In the genomic region with DNA sequence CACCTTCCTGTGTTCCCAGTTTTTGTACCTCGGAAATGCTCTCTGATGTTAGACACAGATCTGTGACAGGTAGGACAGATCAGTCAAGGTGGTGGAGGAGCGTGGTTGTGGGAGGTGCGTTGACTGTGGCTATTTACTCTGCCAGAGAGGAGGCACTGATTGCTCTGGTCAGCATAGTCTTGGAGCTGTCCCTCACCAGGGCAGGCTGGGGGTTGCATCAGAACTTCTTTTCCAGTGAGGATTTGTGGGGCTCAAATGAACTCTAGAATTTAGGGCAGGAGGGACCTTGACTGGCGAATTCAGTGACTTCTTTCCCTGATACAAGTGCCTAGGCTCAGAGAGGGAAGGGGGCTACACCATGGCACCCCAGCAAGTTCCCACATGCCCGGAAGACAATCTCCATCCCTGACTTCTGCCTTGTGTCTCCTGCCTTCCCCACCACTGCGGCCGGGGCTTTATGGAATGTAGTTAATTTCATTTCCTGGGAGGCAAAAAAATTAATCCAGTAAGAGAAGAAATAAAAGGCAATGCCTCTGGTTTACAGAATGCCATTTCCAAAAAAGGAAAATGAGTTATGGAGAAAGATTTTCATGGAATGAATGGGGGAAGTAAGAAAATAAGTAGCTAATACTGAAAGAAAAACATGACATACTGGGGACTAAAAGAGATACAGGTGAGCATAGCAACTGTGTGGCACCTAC, we compare ENCODE assay signal across 24 cellular contexts. TPM values are rescaled to one million over a fixed set of nuclear protein-coding genes. Genes with fewer than 3 reads are reported as not detected.
A peak's percentile ranks its signal among the peaks of the same experiment; 100 is the strongest.
DNase-seq lines count a peak whose midpoint lies in the region; ATAC-seq and TF ChIP-seq lines count a peak whose summit lies in the region.
"Had no signal": no experiment of that assay in that cellular context is flagged by ENCODE, and none has a peak within 500 bp of the region (broad histone marks: within the 10 kb centered on the region; RNA-seq: fewer than 3 reads in every experiment).

No MANE protein-coding gene starts in this region.

- no peaks in the 10 kb centered on the region for H4K20me1 ChIP-seq in IMR-90 (ENCODE audit: insufficient read depth, low read length)
- no peaks in the 10 kb centered on the region for H4K20me1 ChIP-seq in PC-9 (ENCODE audit: insufficient read depth)
- H4K20me1 ChIP-seq in MM.1S (ENCODE audit: insufficient read depth, low read length): no peaks in the 10 kb centered on the region

- H3K36me3 Mint-ChIP-seq in Calu3 (ENCODE audit: insufficient read depth, unreplicated experiment): peaks cover 27% of the 10 kb centered on the region
- H3K36me3 Mint-ChIP-seq in chondrocyte (ENCODE audit: low read depth): no peaks in the 10 kb centered on the region
- H3K36me3 Mint-ChIP-seq in osteocyte (ENCODE audit: unreplicated experiment): no peaks in the 10 kb centered on the region
- H3K36me3 Mint-ChIP-seq in effector memory CD8-positive, alpha-beta T cell (ENCODE audit: insufficient read depth): no peaks in the 10 kb centered on the region
- H3K36me3 Mint-ChIP-seq in activated naive CD4-positive, alpha-beta T cell treated with anti-CD3 and anti-CD28 coated beads, Interleukin-2, amount 10 ng/mL, durations not matched to agents 7 days and 5 days: no peaks in the 10 kb centered on the region
- H3K36me3 Mint-ChIP-seq: type B pancreatic cell had no signal

- intact Hi-C loops in Calu3 (cut with micrococcal nuclease; ENCODE audit: unreplicated experiment): loop anchor here (2.0 kb wide), 2 partner anchors 62 to 114 kb away; partner anchors contain the start of gene CLASP1
- intact Hi-C loops in IMR-90 (cut with micrococcal nuclease): no loop called here
- intact Hi-C loops in PC-9 (cut with micrococcal nuclease; ENCODE audit: unreplicated experiment): no loop called here

- peak overlapping the region; percentile 54 to 85 for H4K8ac ChIP-seq in IMR-90 (ENCODE audit: low read depth in 2 of 2, low read length in 2 of 2)

- no peak overlapping the region; the same call in 1 of the 2 replicates for H3K9ac ChIP-seq in IMR-90 (ENCODE audit: low read depth, low read length)
- H3K9ac ChIP-seq in MM.1S (ENCODE audit: low read length): no peak overlapping the region

- peak; percentile 82 for ATAC-seq in IMR-90 (ENCODE audit: low read depth)
- no peak for ATAC-seq in effector memory CD8-positive, alpha-beta T cell (replicated peaks)
- ATAC-seq: A549; activated CD8-positive, alpha-beta T cell treated with anti-CD3 and anti-CD28 coated beads for 36 hours; GM12878; mucosa of descending colon had no signal

- peak; percentile 57 for DNase-seq in Calu3
- no peak for DNase-seq in IMR-90
- DNase-seq in chondrocyte (ENCODE audit: low spot score): peak; percentile 19
- no peak for DNase-seq in osteocyte (ENCODE audit: extremely low spot score, unreplicated experiment)
- DNase-seq in PC-9: no peak
- DNase-seq in effector memory CD8-positive, alpha-beta T cell: no peak
- DNase-seq in activated naive CD4-positive, alpha-beta T cell treated with anti-CD3 and anti-CD28 coated beads, Interleukin-2, amount 10 ng/mL, durations not matched to agents 7 days and 5 days: no peak
- DNase-seq in MM.1S: no peak
- DNase-seq: activated CD8-positive, alpha-beta T cell treated with anti-CD3 and anti-CD28 coated beads for 36 hours; DMS79 treated with DMSO at 0.1 percent for 48 hours; effector CD8-positive, alpha-beta T cell; foreskin melanocyte; mucosa of descending colon; NCI-H1417; NCI-H2081 treated with DMSO at 0.1 percent for 48 hours; NCI-H446; OCI-M1; Right ventricle myocardium superior had no signal

- peaks cover 10% of the 10 kb centered on the region for H3K9me1 ChIP-seq in IMR-90 (ENCODE audit: insufficient read depth, low read length)

- no peaks in the 10 kb centered on the region for H3K9me2 ChIP-seq in PC-9 (ENCODE audit: insufficient read depth)
- H3K9me2 ChIP-seq in MM.1S (replicated peaks; ENCODE audit: insufficient read depth, low read length): no peaks in the 10 kb centered on the region

- CTCF ChIA-PET in Calu3 (lab: Charles Lee) (interaction anchor here (0.8 kb wide), 1 partner anchor 174 kb away, joined by 3 read pairs; no protein-coding TSS in a partner anchor), IMR-90 (lab: Yijun Ruan, JAX) (interaction anchor here (1.9 kb wide), 1 partner anchor 180 kb away, joined by 5 read pairs; the partner anchor contains the start of gene RNU4ATAC), PC-9 (lab: Charles Lee) (no interaction called here)
- CTCF ChIA-PET in activated naive CD4-positive, alpha-beta T cell treated with anti-CD3 and anti-CD28 coated beads, Interleukin-2, amount 10 ng/mL, durations not matched to agents 7 days and 5 days (lab: Charles Lee): no interaction called here

- peak overlapping the region; percentile 48 for H2BK5ac ChIP-seq in IMR-90 (ENCODE audit: low read depth, low read length, poor library complexity, severe bottlenecking)

- H3F3A ChIP-seq in PC-9 (ENCODE audit: insufficient read depth, low read depth) (peaks cover 11% of the 10 kb centered on the region; the same call in 1 of the 2 replicates), MM.1S (ENCODE audit: insufficient read depth, low read length) (no peaks in the 10 kb centered on the region)

- H2AFZ ChIP-seq in IMR-90 (replicated peaks; ENCODE audit: low read length, poor library complexity) (peak overlapping the region; percentile 52), PC-9 (no peak overlapping the region), MM.1S (ENCODE audit: low read length) (no peak overlapping the region)

- BruUV-seq in Calu3 (replicated peaks; lab: Mats Ljungman, UMichigan): TSS peak; percentile 12
- no TSS peak for BruUV-seq in IMR-90 (replicated peaks; lab: Mats Ljungman, UMichigan)
- BruUV-seq in PC-9 (replicated peaks; lab: Mats Ljungman, UMichigan): no TSS peak

- H3K4me1 Mint-ChIP-seq in Calu3 (ENCODE audit: low read depth, unreplicated experiment): peaks cover 71% of the 10 kb centered on the region
- peaks cover 26% of the 10 kb centered on the region for H3K4me1 Mint-ChIP-seq in chondrocyte (ENCODE audit: low read depth)
- peaks cover 9% of the 10 kb centered on the region for H3K4me1 Mint-ChIP-seq in osteocyte (ENCODE audit: unreplicated experiment)
- no peaks in the 10 kb centered on the region for H3K4me1 Mint-ChIP-seq in effector memory CD8-positive, alpha-beta T cell (ENCODE audit: low read depth in 2 of 2)
- no peaks in the 10 kb centered on the region for H3K4me1 Mint-ChIP-seq in activated naive CD4-positive, alpha-beta T cell treated with anti-CD3 and anti-CD28 coated beads, Interleukin-2, amount 10 ng/mL, durations not matched to agents 7 days and 5 days

- H3K27me3 Mint-ChIP-seq in Calu3 (ENCODE audit: unreplicated experiment): no peaks in the 10 kb centered on the region
- H3K27me3 Mint-ChIP-seq in chondrocyte (ENCODE audit: low read depth): no peaks in the 10 kb centered on the region
- no peaks in the 10 kb centered on the region for H3K27me3 Mint-ChIP-seq in osteocyte (ENCODE audit: unreplicated experiment)
- no peaks in the 10 kb centered on the region for H3K27me3 Mint-ChIP-seq in effector memory CD8-positive, alpha-beta T cell
- peaks cover 23% of the 10 kb centered on the region for H3K27me3 Mint-ChIP-seq in activated naive CD4-positive, alpha-beta T cell treated with anti-CD3 and anti-CD28 coated beads, Interleukin-2, amount 10 ng/mL, durations not matched to agents 7 days and 5 days
- H3K27me3 Mint-ChIP-seq: activated CD8-positive, alpha-beta T cell treated with anti-CD3 and anti-CD28 coated beads for 36 hours; progenitor cell of endocrine pancreas; type B pancreatic cell had no signal

- in situ Hi-C loops in IMR-90 (cut with MboI; ENCODE audit: low sequenced_read_pairs): no loop called here

- no CpG with 5 or more reads among the region's 7 CpGs for WGBS in IMR-90 (ENCODE audit: extremely low coverage in 2 of 2, insufficient read length in 1 of 2), 2 experiments

- peak overlapping the region; percentile 37 for H2AK9ac ChIP-seq in IMR-90 (replicated peaks; ENCODE audit: low read depth, low read length, poor library complexity)

- H3K14ac ChIP-seq in IMR-90 (replicated peaks; ENCODE audit: low read depth, low read length): peak overlapping the region; percentile 90

- peak overlapping the region; percentile 92 for H3K27ac Mint-ChIP-seq in Calu3 (ENCODE audit: unreplicated experiment)
- H3K27ac Mint-ChIP-seq in chondrocyte (ENCODE audit: unreplicated experiment): peak overlapping the region; percentile 96
- H3K27ac Mint-ChIP-seq in osteocyte (ENCODE audit: unreplicated experiment): peak overlapping the region; percentile 25
- no peak overlapping the region for H3K27ac Mint-ChIP-seq in effector memory CD8-positive, alpha-beta T cell
- H3K27ac Mint-ChIP-seq in activated naive CD4-positive, alpha-beta T cell treated with anti-CD3 and anti-CD28 coated beads, Interleukin-2, amount 10 ng/mL, durations not matched to agents 7 days and 5 days: no peak overlapping the region
- H3K27ac Mint-ChIP-seq: activated CD8-positive, alpha-beta T cell treated with anti-CD3 and anti-CD28 coated beads for 36 hours; progenitor cell of endocrine pancreas; type B pancreatic cell had no signal

- H3K23ac ChIP-seq in IMR-90 (ENCODE audit: low read depth, low read length): peak overlapping the region; percentile 39

- no peak for TF ChIP-seq CTCF in Calu3 (IDR thresholded peaks at IDR 0.05; ENCODE audit: unreplicated experiment)
- no peak for TF ChIP-seq CTCF in IMR-90 (conservative IDR thresholded peaks at IDR 0.05; ENCODE audit: low read depth, low read length)
- no peak for TF ChIP-seq CTCF in chondrocyte (IDR thresholded peaks at IDR 0.05)
- TF ChIP-seq CTCF in osteocyte (IDR thresholded peaks at IDR 0.05): no peak
- TF ChIP-seq CTCF in PC-9 (conservative IDR thresholded peaks at IDR 0.05): no peak
- no peak for TF ChIP-seq CTCF in MM.1S (IDR thresholded peaks at IDR 0.05; ENCODE audit: low read length)

- TF ChIP-seq POLR2A in IMR-90 (IDR thresholded peaks at IDR 0.05; ENCODE audit: low read depth, low read length): no peak

- H3K9me3 ChIP-seq in IMR-90 (ENCODE audit: control insufficient read depth, insufficient read depth, low read length) (no peaks in the 10 kb centered on the region), PC-9 (ENCODE audit: insufficient read depth, low read depth) (no peaks in the 10 kb centered on the region), MM.1S (replicated peaks; ENCODE audit: insufficient read depth, low read length) (no peaks in the 10 kb centered on the region)
- H3K9me3 ChIP-seq: A549, HAP-1, mucosa of descending colon had no signal

- peak overlapping the region; percentile 84 for H2BK120ac ChIP-seq in IMR-90 (ENCODE audit: low read depth, low read length)

- H3K9me3 Mint-ChIP-seq in Calu3 (ENCODE audit: low read depth, unreplicated experiment) (no peaks in the 10 kb centered on the region), chondrocyte (ENCODE audit: low read depth) (no peaks in the 10 kb centered on the region), osteocyte (ENCODE audit: unreplicated experiment) (no peaks in the 10 kb centered on the region)
- no peaks in the 10 kb centered on the region for H3K9me3 Mint-ChIP-seq in effector memory CD8-positive, alpha-beta T cell
- no peaks in the 10 kb centered on the region for H3K9me3 Mint-ChIP-seq in activated naive CD4-positive, alpha-beta T cell treated with anti-CD3 and anti-CD28 coated beads, Interleukin-2, amount 10 ng/mL, durations not matched to agents 7 days and 5 days
- H3K9me3 Mint-ChIP-seq: activated CD8-positive, alpha-beta T cell treated with anti-CD3 and anti-CD28 coated beads for 36 hours; type B pancreatic cell had no signal

- H3K4me3 ChIP-seq in IMR-90 (ENCODE audit: insufficient read depth, low read depth, low read length) (no peak overlapping the region), PC-9 (no peak overlapping the region), MM.1S (ENCODE audit: low read length) (no peak overlapping the region)
- H3K4me3 ChIP-seq: A549, GM12878, HAP-1, mucosa of descending colon had no signal

- peak overlapping the region; percentile 60 for H3K4me3 Mint-ChIP-seq in Calu3 (ENCODE audit: low read depth, unreplicated experiment)
- H3K4me3 Mint-ChIP-seq in chondrocyte (ENCODE audit: unreplicated experiment): peak overlapping the region; percentile 41
- H3K4me3 Mint-ChIP-seq in osteocyte (ENCODE audit: unreplicated experiment): no peak overlapping the region
- no peak overlapping the region for H3K4me3 Mint-ChIP-seq in effector memory CD8-positive, alpha-beta T cell
- no peak overlapping the region for H3K4me3 Mint-ChIP-seq in activated naive CD4-positive, alpha-beta T cell treated with anti-CD3 and anti-CD28 coated beads, Interleukin-2, amount 10 ng/mL, durations not matched to agents 7 days and 5 days
- H3K4me3 Mint-ChIP-seq: activated CD8-positive, alpha-beta T cell treated with anti-CD3 and anti-CD28 coated beads for 36 hours; type B pancreatic cell had no signal

- H2AK5ac ChIP-seq in IMR-90 (ENCODE audit: low read depth, low read length): peak overlapping the region; percentile 81

- H3K4me2 ChIP-seq in IMR-90 (ENCODE audit: low read depth, low read length) (peak overlapping the region; percentile 69), PC-9 (no peak overlapping the region), MM.1S (ENCODE audit: low read depth, low read length) (no peak overlapping the region)
- H3K4me2 ChIP-seq: A549 had no signal

- H3K18ac ChIP-seq in IMR-90 (ENCODE audit: low read depth, low read length): peak overlapping the region; percentile 46

- peak overlapping the region; percentile 60; the same call in 1 of the 2 replicates for H3K27ac ChIP-seq in IMR-90 (ENCODE audit: insufficient read depth, low read length)
- H3K27ac ChIP-seq in PC-9: no peak overlapping the region
- H3K27ac ChIP-seq in MM.1S (ENCODE audit: low read length): no peak overlapping the region
- H3K27ac ChIP-seq: HL-60 had no signal

- POLR2A ChIA-PET in IMR-90 (lab: Charles Lee; ENCODE audit: unreplicated experiment): no interaction called here
- POLR2A ChIA-PET in PC-9 (lab: Charles Lee; ENCODE audit: unreplicated experiment): no interaction called here

- no peak for TF ChIP-seq RAD21 in IMR-90 (IDR thresholded peaks at IDR 0.05; ENCODE audit: low read length)

- H2BK15ac ChIP-seq in IMR-90 (ENCODE audit: low read depth, low read length): peak overlapping the region; percentile 88; the same call in 2 of the 3 replicates

- dilution Hi-C loops in IMR-90 (cut with HindIII; ENCODE audit: low sequenced_read_pairs, unreplicated experiment): no loop called here

- peak overlapping the region; percentile 89 for H4K5ac ChIP-seq in IMR-90 (ENCODE audit: low read depth, low read length)

- H3K36me3 ChIP-seq in IMR-90 (ENCODE audit: control insufficient read depth, insufficient read depth, low read length) (no peaks in the 10 kb centered on the region), PC-9 (ENCODE audit: low read depth) (no peaks in the 10 kb centered on the region), MM.1S (replicated peaks; ENCODE audit: insufficient read depth, low read length) (no peaks in the 10 kb centered on the region)
- H3K36me3 ChIP-seq: HAP-1 had no signal

- H3K79me1 ChIP-seq in IMR-90 (ENCODE audit: low read depth in 1 of 2, low read length in 2 of 2): no peaks in the 10 kb centered on the region

- no peaks in the 10 kb centered on the region for H3K79me2 ChIP-seq in PC-9 (ENCODE audit: low read depth)
- no peaks in the 10 kb centered on the region for H3K79me2 ChIP-seq in MM.1S (ENCODE audit: low read length)

- peak overlapping the region; percentile 90 for H4K91ac ChIP-seq in IMR-90 (ENCODE audit: insufficient read depth, low read depth, low read length)

- H3K56ac ChIP-seq in IMR-90 (ENCODE audit: extremely low read depth, insufficient read depth, low read length): peak overlapping the region; percentile 33

- peaks cover 10% of the 10 kb centered on the region for H3K4me1 ChIP-seq in IMR-90 (ENCODE audit: control insufficient read depth, insufficient read depth, low read length)
- peaks cover 8% of the 10 kb centered on the region for H3K4me1 ChIP-seq in PC-9 (replicated peaks; ENCODE audit: insufficient read depth)
- H3K4me1 ChIP-seq in MM.1S (ENCODE audit: low read length): no peaks in the 10 kb centered on the region

- H3K4ac ChIP-seq in IMR-90 (ENCODE audit: low read depth, low read length): peak overlapping the region; percentile 78

- peak overlapping the region; percentile 85 for H2BK20ac ChIP-seq in IMR-90 (ENCODE audit: low read depth, low read length)

- H3K27me3 ChIP-seq in IMR-90 (ENCODE audit: control insufficient read depth, insufficient read depth, low read length) (no peaks in the 10 kb centered on the region), PC-9 (ENCODE audit: insufficient read depth, low read depth) (no peaks in the 10 kb centered on the region), MM.1S (replicated peaks; ENCODE audit: insufficient read depth, low read length) (no peaks in the 10 kb centered on the region)

RNA-seq across cellular contexts. Expression of gene NIFK, which starts 26.1 kb away (rescaled TPM):
- total RNA-seq in Calu3 (2022) (82.9 and 95.2 TPM in 2 replicates), IMR-90 (2012; rRNA removed) (19.5 and 47.8 TPM in 2 replicates), chondrocyte (35.5 to 40.5 TPM (median 39.8 TPM) in 3 replicates), osteocyte (39.9 and 41.0 TPM in 2 replicates), PC-9 (2021) (48.1 and 75.9 TPM in 2 replicates)
- 22.7 and 24.3 TPM in 2 replicates for polyA plus RNA-seq in IMR-90 (2012; rRNA removed)
- polyA plus RNA-seq in IMR-90 (2012; cell fraction: cytosol; rRNA removed): 3.9 and 5.8 TPM in 2 replicates
- 2.9 and 12.4 TPM in 2 replicates for polyA plus RNA-seq in IMR-90 (2012; cell fraction: nucleus; rRNA removed; ENCODE audit: low replicate concordance)

RNA-seq across cellular contexts. Expression of gene TSN, which starts 44.8 kb away (rescaled TPM):
- total RNA-seq in Calu3 (2022) (125 and 142 TPM in 2 replicates), IMR-90 (2012; rRNA removed) (56.3 and 57.5 TPM in 2 replicates), chondrocyte (51.1 to 61.6 TPM (median 57.1 TPM) in 3 replicates), osteocyte (61.4 and 68.6 TPM in 2 replicates), PC-9 (2021) (69.8 and 70.4 TPM in 2 replicates)
- polyA plus RNA-seq in IMR-90 (2012; rRNA removed): 28.4 and 31.0 TPM in 2 replicates
- polyA plus RNA-seq in IMR-90 (2012; cell fraction: cytosol; rRNA removed): 6.5 and 20.6 TPM in 2 replicates
- 2.2 and 12.0 TPM in 2 replicates for polyA plus RNA-seq in IMR-90 (2012; cell fraction: nucleus; rRNA removed; ENCODE audit: low replicate concordance)

Comparison
In these comparisons a context has a peak if more than half of its experiments do, and no peak if none do; other contexts are left out.
1. DNase-seq: peak in Calu3 (single experiment) and chondrocyte (single experiment); none in IMR-90 (single experiment), osteocyte (single experiment), PC-9 (0 of 2), effector memory CD8-positive, alpha-beta T cell (0 of 3), activated naive CD4-positive, alpha-beta T cell treated with anti-CD3 and anti-CD28 coated beads, Interleukin-2, amount 10 ng/mL, durations not matched to agents 7 days and 5 days (single experiment) and MM.1S (single experiment).
2. H3K27ac Mint-ChIP-seq: peak in Calu3 (single experiment), chondrocyte (single experiment) and osteocyte (single experiment); none in effector memory CD8-positive, alpha-beta T cell (0 of 2) and activated naive CD4-positive, alpha-beta T cell treated with anti-CD3 and anti-CD28 coated beads, Interleukin-2, amount 10 ng/mL, durations not matched to agents 7 days and 5 days (single experiment).
3. H3K4me3 Mint-ChIP-seq: peak in Calu3 (single experiment) and chondrocyte (single experiment); none in osteocyte (single experiment), effector memory CD8-positive, alpha-beta T cell (0 of 2) and activated naive CD4-positive, alpha-beta T cell treated with anti-CD3 and anti-CD28 coated beads, Interleukin-2, amount 10 ng/mL, durations not matched to agents 7 days and 5 days (single experiment).
4. CTCF ChIA-PET loops: an anchor here in Calu3 (0.8 kb wide) and IMR-90 (1.9 kb wide); none called in PC-9 and activated naive CD4-positive, alpha-beta T cell treated with anti-CD3 and anti-CD28 coated beads, Interleukin-2, amount 10 ng/mL, durations not matched to agents 7 days and 5 days.